ENCODE assay signal across 18 cellular contexts in genomic region chr15:85860394-85861161, GRCh38.
DNase-seq lines count a peak whose midpoint lies in the region; ATAC-seq, FAIRE-seq and TF ChIP-seq lines count a peak whose summit lies in the region.
"Had no signal": no experiment of that assay in that cellular context is flagged by ENCODE, and none has a peak within 500 bp of the region (broad histone marks: within the 10 kb centered on the region; RNA-seq: fewer than 3 reads in every experiment).

No MANE protein-coding gene starts in this region.

- no peaks in the 10 kb centered on the region for H3K79me1 ChIP-seq in mesenchymal stem cell (replicated peaks; ENCODE audit: low read length, poor library complexity, severe bottlenecking)
- H3K79me1 ChIP-seq in neuronal stem cell (ENCODE audit: low read depth, low read length): no peaks in the 10 kb centered on the region

- FAIRE-seq in small intestine (lab: Jason Lieb, UNC): no peak
- FAIRE-seq: GM12891, GM18507, H54 had no signal

- H3K4me3 ChIP-seq in endodermal cell (ENCODE audit: low read length) (no peak overlapping the region), mesenchymal stem cell (ENCODE audit: insufficient read depth in 1 of 2, low read depth in 1 of 2, low read length in 2 of 2) (no peak overlapping the region), neuronal stem cell (ENCODE audit: low read length in 2 of 2) (peak overlapping the region in 1 of 2 donors; percentile 6), small intestine (ENCODE audit: low read depth in 1 of 2, low read length in 2 of 2) (no peak overlapping the region), aorta (ENCODE audit: low read length in 2 of 2) (no peak overlapping the region)
- H3K4me3 ChIP-seq: GM23338 had no signal

- no peak overlapping the region for H2BK15ac ChIP-seq in mesenchymal stem cell (ENCODE audit: low read depth, poor library complexity, severe bottlenecking)
- H2BK15ac ChIP-seq in neuronal stem cell (ENCODE audit: low read length): no peak overlapping the region

- H3K27me3 Mint-ChIP-seq in endodermal cell (ENCODE audit: insufficient read depth): peaks cover 50% of the 10 kb centered on the region

- no peak for TF ChIP-seq CTCF in endodermal cell (conservative IDR thresholded peaks at IDR 0.05)

- H3K14ac ChIP-seq in mesenchymal stem cell (ENCODE audit: low read length in 2 of 2) (no peak overlapping the region), neuronal stem cell (ENCODE audit: low read length) (no peak overlapping the region)

- peaks cover 26% of the 10 kb centered on the region for H3K27me3 ChIP-seq in endodermal cell (ENCODE audit: control insufficient read depth, insufficient read depth, low read length, poor library complexity, severe bottlenecking)
- peaks cover 22 to 51% of the 10 kb centered on the region in 2 experiments for H3K27me3 ChIP-seq in mesenchymal stem cell (ENCODE audit: control insufficient read depth in 1 of 2, insufficient read depth in 1 of 2, low read length in 2 of 2)
- H3K27me3 ChIP-seq in neuronal stem cell (ENCODE audit: control insufficient read depth in 3 of 3, insufficient read depth in 3 of 3, low read depth in 1 of 3, low read length in 3 of 3): peaks cover 0 to 17% (median 0%) of the 10 kb centered on the region in 3 experiments
- peaks cover 0 to 1% of the 10 kb centered on the region in 2 donors for H3K27me3 ChIP-seq in small intestine (ENCODE audit: control insufficient read depth in 2 of 2, insufficient read depth in 2 of 2, low read length in 2 of 2)
- H3K27me3 ChIP-seq in aorta (ENCODE audit: control insufficient read depth in 1 of 2, insufficient read depth in 2 of 2, low read length in 1 of 2): no peaks in the 10 kb centered on the region

- intact Hi-C loops in aorta (cut with DNase I): no loop called here

- no peak for ATAC-seq in aorta (ENCODE audit: low FRiP score)
- ATAC-seq: GM23338 had no signal

- H3K23ac ChIP-seq in mesenchymal stem cell (ENCODE audit: low read length in 2 of 2) (no peak overlapping the region), neuronal stem cell (ENCODE audit: low read depth, low read length, poor library complexity) (peak overlapping the region; percentile 82)

- H2AFZ ChIP-seq in mesenchymal stem cell (ENCODE audit: low read depth, low read length) (no peak overlapping the region), neuronal stem cell (ENCODE audit: low read length) (no peak overlapping the region)
- H2AFZ ChIP-seq: GM23338 had no signal

- H2BK5ac ChIP-seq in mesenchymal stem cell (ENCODE audit: low read depth, low read length, poor library complexity, severe bottlenecking) (no peak overlapping the region), neuronal stem cell (ENCODE audit: low read length) (peak overlapping the region; percentile 71)

- H3K4me1 ChIP-seq in endodermal cell (ENCODE audit: control insufficient read depth, insufficient read depth, low read length) (no peaks in the 10 kb centered on the region), mesenchymal stem cell (ENCODE audit: control insufficient read depth, insufficient read depth, low read depth, low read length) (peaks cover 4% of the 10 kb centered on the region), neuronal stem cell (ENCODE audit: control insufficient read depth in 2 of 2, insufficient read depth in 1 of 2, low read depth in 1 of 2, low read length in 2 of 2) (peaks cover 0 to 5% of the 10 kb centered on the region in 2 donors), small intestine (ENCODE audit: control insufficient read depth in 2 of 2, insufficient read depth in 1 of 2, low read depth in 1 of 2, low read length in 1 of 2) (no peaks in the 10 kb centered on the region), aorta (ENCODE audit: control insufficient read depth in 1 of 2, insufficient read depth in 2 of 2, low read length in 2 of 2) (no peaks in the 10 kb centered on the region)

- no peaks in the 10 kb centered on the region for H3K36me3 Mint-ChIP-seq in endodermal cell (ENCODE audit: low read depth)
- H3K36me3 Mint-ChIP-seq: CD4-positive, alpha-beta memory T cell had no signal

- no peak overlapping the region for H3K4me3 Mint-ChIP-seq in endodermal cell
- H3K4me3 Mint-ChIP-seq: CD4-positive, alpha-beta memory T cell; GM23338 had no signal

- no peaks in the 10 kb centered on the region for H3K9me3 Mint-ChIP-seq in endodermal cell
- H3K9me3 Mint-ChIP-seq: CD4-positive, alpha-beta memory T cell; GM23338 had no signal

- WGBS in endodermal cell (ENCODE audit: insufficient coverage in 1 of 2, insufficient read length in 1 of 2), 2 experiments: 81 to 87% methylated on average over 14 to 17 of the region's 17 CpGs
- WGBS in mesenchymal stem cell: 76% methylated on average over 17 of the region's 17 CpGs
- no CpG with 5 or more reads among the region's 17 CpGs for WGBS in neuronal stem cell (ENCODE audit: extremely low coverage in 2 of 2, insufficient read length in 2 of 2, insufficient replicate concordance in 1 of 2), 2 donors
- 80 to 88% (median 82%) methylated on average over 17 of the region's 17 CpGs for WGBS in small intestine, 3 donors
- WGBS in aorta, 2 donors: 77 to 88% methylated on average over 17 of the region's 17 CpGs

- H3K27ac Mint-ChIP-seq in endodermal cell: no peak overlapping the region
- H3K27ac Mint-ChIP-seq: CD4-positive, alpha-beta memory T cell; GM23338 had no signal

- H3K27ac ChIP-seq in endodermal cell (ENCODE audit: low read depth, low read length) (no peak overlapping the region), mesenchymal stem cell (ENCODE audit: low read length, poor library complexity, severe bottlenecking) (no peak overlapping the region), neuronal stem cell (replicated peaks; ENCODE audit: low read length) (no peak overlapping the region), small intestine (ENCODE audit: low read depth in 1 of 2, low read length in 1 of 2) (no peak overlapping the region), aorta (ENCODE audit: low read depth in 1 of 2, low read length in 2 of 2) (no peak overlapping the region)

- H2BK120ac ChIP-seq in mesenchymal stem cell (ENCODE audit: low read depth, low read length) (no peak overlapping the region), neuronal stem cell (ENCODE audit: low read depth, low read length) (no peak overlapping the region)

- DNase-seq in endodermal cell (peak; percentile 42), mesenchymal stem cell (no peak), neuronal stem cell (ENCODE audit: low spot score) (no peak), small intestine (no peak), nucleus accumbens (lab: John Stamatoyannopoulos, UW) (no peak), aorta (no peak)
- DNase-seq: C1 segment of cervical spinal cord; Calu3; CD4-positive, alpha-beta memory T cell; COR-L47; DMS53; DMS79 treated with DMSO at 0.1 percent for 48 hours; GF-D8; HCEC 1CT had no signal

- H4K8ac ChIP-seq in mesenchymal stem cell (ENCODE audit: low read length) (peak overlapping the region; percentile 4), neuronal stem cell (ENCODE audit: low read depth, low read length) (no peak overlapping the region)

- H3K4ac ChIP-seq in mesenchymal stem cell (ENCODE audit: low read depth in 1 of 2, low read length in 2 of 2): no peak overlapping the region
- H3K4ac ChIP-seq in neuronal stem cell (ENCODE audit: low read length): no peak overlapping the region

- peaks cover 15% of the 10 kb centered on the region for H3K4me1 Mint-ChIP-seq in endodermal cell

- H3K9me3 ChIP-seq in endodermal cell (ENCODE audit: control insufficient read depth, low read length) (no peaks in the 10 kb centered on the region), mesenchymal stem cell (ENCODE audit: control insufficient read depth, low read length) (no peaks in the 10 kb centered on the region), neuronal stem cell (replicated peaks in 1 of 2; ENCODE audit: control insufficient read depth in 2 of 2, insufficient read depth in 1 of 2, low read depth in 1 of 2, low read length in 2 of 2) (no peaks in the 10 kb centered on the region), small intestine (ENCODE audit: control insufficient read depth, low read depth) (no peaks in the 10 kb centered on the region), aorta (ENCODE audit: control insufficient read depth, low read length) (no peaks in the 10 kb centered on the region)

- no peak overlapping the region for H4K91ac ChIP-seq in mesenchymal stem cell (ENCODE audit: low read length)
- no peak overlapping the region for H4K91ac ChIP-seq in neuronal stem cell (ENCODE audit: low read depth, low read length, poor library complexity)

- no peak overlapping the region for H2BK12ac ChIP-seq in mesenchymal stem cell (ENCODE audit: low read length in 2 of 2)
- H2BK12ac ChIP-seq in neuronal stem cell (ENCODE audit: low read length): no peak overlapping the region

- H3K9ac ChIP-seq in endodermal cell (ENCODE audit: extremely low read depth, low read length, poor library complexity, severe bottlenecking) (no peak overlapping the region), mesenchymal stem cell (ENCODE audit: low read length) (no peak overlapping the region), neuronal stem cell (ENCODE audit: low read depth, low read length, poor library complexity) (peak overlapping the region; percentile 12)

- H2AK5ac ChIP-seq in mesenchymal stem cell (ENCODE audit: low read length, severe bottlenecking): no peak overlapping the region
- H2AK5ac ChIP-seq in neuronal stem cell (ENCODE audit: low read depth, low read length): peak overlapping the region; percentile 67

- H3K36me3 ChIP-seq in endodermal cell (ENCODE audit: control insufficient read depth, insufficient read depth, low read length) (no peaks in the 10 kb centered on the region), mesenchymal stem cell (ENCODE audit: control insufficient read depth in 1 of 2, insufficient read depth in 2 of 2, low read depth in 1 of 2, low read length in 2 of 2) (no peaks in the 10 kb centered on the region), neuronal stem cell (replicated peaks in 1 of 2; ENCODE audit: control insufficient read depth in 2 of 2, insufficient read depth in 2 of 2, low read length in 2 of 2) (no peaks in the 10 kb centered on the region), small intestine (ENCODE audit: control insufficient read depth in 2 of 2, insufficient read depth in 2 of 2, low read length in 2 of 2) (no peaks in the 10 kb centered on the region), aorta (ENCODE audit: control insufficient read depth in 1 of 2, insufficient read depth in 2 of 2, low read length in 1 of 2) (no peaks in the 10 kb centered on the region)

- H3K4me2 ChIP-seq in mesenchymal stem cell (ENCODE audit: low read length, poor library complexity, severe bottlenecking): no peak overlapping the region
- H3K4me2 ChIP-seq in neuronal stem cell (ENCODE audit: insufficient read depth, low read length, poor library complexity, severe bottlenecking): no peak overlapping the region
- H3K4me2 ChIP-seq: GM23338 had no signal

- H3K18ac ChIP-seq in mesenchymal stem cell (ENCODE audit: low read depth in 1 of 2, low read length in 2 of 2) (no peak overlapping the region), neuronal stem cell (ENCODE audit: low read length) (peak overlapping the region; percentile 24)
